11 cellular contexts compared by ENCODE assay signal in the genomic region with DNA sequence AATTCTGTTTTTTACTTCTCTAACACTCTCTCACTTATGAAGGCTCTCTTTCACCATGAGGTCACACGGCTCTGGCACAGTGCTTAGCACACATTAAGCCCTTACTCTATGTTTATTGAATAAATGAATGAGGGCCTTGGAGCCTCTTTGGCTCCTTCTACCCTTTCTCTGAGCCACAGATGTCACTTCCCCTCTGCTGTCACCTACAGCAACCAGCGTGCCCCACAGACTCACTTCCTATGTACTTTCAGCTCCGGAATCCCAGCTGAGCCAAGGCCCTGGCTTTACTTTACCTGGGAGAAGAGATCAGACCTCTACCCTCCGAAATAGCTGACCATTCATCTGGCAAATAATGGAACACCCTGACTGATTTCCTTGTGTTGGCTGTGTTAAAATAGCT. TPM values are rescaled to one million over a fixed set of nuclear protein-coding genes. Genes with fewer than 3 reads are reported as not detected.
A peak's percentile ranks its signal among the peaks of the same experiment; 100 is the strongest.
DNase-seq lines count a peak whose midpoint lies in the region; ATAC-seq and TF ChIP-seq lines count a peak whose summit lies in the region.
"Had no signal": no experiment of that assay in that cellular context is flagged by ENCODE, and none has a peak within 500 bp of the region (broad histone marks: within the 10 kb centered on the region; RNA-seq: fewer than 3 reads in every experiment).

No MANE protein-coding gene starts in this region.

- peaks cover 4 to 13% of the 10 kb centered on the region in 2 donors for H3K4me1 ChIP-seq in naive thymus-derived CD4-positive, alpha-beta T cell (ENCODE audit: control insufficient read depth in 2 of 2, insufficient read depth in 2 of 2, low read length in 2 of 2)

- TF ChIP-seq CTCF in activated B cell treated with CpG ODN at 0.5 μM for 24 hours (IDR thresholded peaks at IDR 0.05): no peak

- no peaks in the 10 kb centered on the region for H3K9me3 ChIP-seq in naive thymus-derived CD4-positive, alpha-beta T cell (ENCODE audit: control insufficient read depth in 2 of 3, low read length in 3 of 3)
- H3K9me3 ChIP-seq: adrenal gland, ovary, stomach had no signal

- no peaks in the 10 kb centered on the region for H3K9me3 Mint-ChIP-seq in activated B cell treated with CpG ODN at 0.5 μM for 24 hours
- H3K9me3 Mint-ChIP-seq in naive thymus-derived CD4-positive, alpha-beta T cell: no peaks in the 10 kb centered on the region

- no peaks in the 10 kb centered on the region for H3K27me3 Mint-ChIP-seq in activated B cell treated with CpG ODN at 0.5 μM for 24 hours
- peaks cover 0 to 11% (median 0%) of the 10 kb centered on the region in 5 donors for H3K27me3 Mint-ChIP-seq in naive thymus-derived CD4-positive, alpha-beta T cell

- intact Hi-C loops in activated B cell treated with CpG ODN at 0.5 μM for 24 hours (cut with micrococcal nuclease): loop anchor here (1.0 to 2.0 kb wide), 2 partner anchors 363 to 876 kb away; a partner anchor contains a TSS
- intact Hi-C loops in naive thymus-derived CD4-positive, alpha-beta T cell (cut with micrococcal nuclease): loop anchor here (5.0 kb wide), 5 partner anchors 523 to 873 kb away; a partner anchor contains a TSS

- ATAC-seq in HG02798 (IDR thresholded peaks at IDR 0.05; ENCODE audit: poor library complexity, unreplicated experiment): peak; percentile 48
- ATAC-seq in activated B cell treated with CpG ODN at 0.5 μM for 24 hours (ENCODE audit: low read depth): peak; percentile 47
- ATAC-seq in naive thymus-derived CD4-positive, alpha-beta T cell: peak; percentile 52
- no peak for ATAC-seq in SK-N-SH treated with all-trans-retinoic acid at 6 μM for 48 hours

- H3K27me3 ChIP-seq in naive thymus-derived CD4-positive, alpha-beta T cell (ENCODE audit: control insufficient read depth in 2 of 2, insufficient read depth in 2 of 2, low read length in 2 of 2): no peaks in the 10 kb centered on the region
- H3K27me3 ChIP-seq: adrenal gland, ovary, stomach had no signal

- H3K27ac ChIP-seq in naive thymus-derived CD4-positive, alpha-beta T cell (ENCODE audit: low read depth, low read length): no peak overlapping the region
- H3K27ac ChIP-seq: adrenal gland, ovary had no signal

- H3K4me3 ChIP-seq in naive thymus-derived CD4-positive, alpha-beta T cell (ENCODE audit: low read length): no peak overlapping the region
- H3K4me3 ChIP-seq: adrenal gland, ovary, stomach had no signal

- CTCF ChIA-PET in activated B cell treated with CpG ODN at 0.5 μM for 24 hours (lab: Charles Lee): interaction anchor here (0.6 to 5.3 kb wide), 39 partner anchors 9 to 933 kb away, joined by 3 to 44 read pairs (median 5); a partner anchor contains a TSS
- CTCF ChIA-PET in naive thymus-derived CD4-positive, alpha-beta T cell (lab: Charles Lee): interaction anchor here (0.6 to 4.0 kb wide), 24 partner anchors 11 to 875 kb away, joined by 3 to 39 read pairs (median 4); a partner anchor contains a TSS

- no peaks in the 10 kb centered on the region for H3K36me3 ChIP-seq in naive thymus-derived CD4-positive, alpha-beta T cell (ENCODE audit: control insufficient read depth in 2 of 3, insufficient read depth in 3 of 3, low read length in 3 of 3)
- H3K36me3 ChIP-seq: adrenal gland, ovary, stomach had no signal

- H3K4me1 Mint-ChIP-seq in activated B cell treated with CpG ODN at 0.5 μM for 24 hours: peaks cover 20% of the 10 kb centered on the region
- H3K4me1 Mint-ChIP-seq in naive thymus-derived CD4-positive, alpha-beta T cell: peaks cover 14 to 44% (median 29%) of the 10 kb centered on the region in 7 donors

- H3K4me3 Mint-ChIP-seq in activated B cell treated with CpG ODN at 0.5 μM for 24 hours: peak overlapping the region; percentile 25
- peak overlapping the region in 8 of 10 donors; percentile 6 to 59 (median 33) for H3K4me3 Mint-ChIP-seq in naive thymus-derived CD4-positive, alpha-beta T cell

- no peaks in the 10 kb centered on the region for H3K36me3 Mint-ChIP-seq in activated B cell treated with CpG ODN at 0.5 μM for 24 hours (ENCODE audit: low read depth)
- H3K36me3 Mint-ChIP-seq in naive thymus-derived CD4-positive, alpha-beta T cell: peaks cover 0 to 3% (median 0%) of the 10 kb centered on the region in 5 donors

- POLR2A ChIA-PET in activated B cell treated with CpG ODN at 0.5 μM for 24 hours (lab: Charles Lee): interaction anchor here (1.0 to 2.7 kb wide), 4 partner anchors 14 to 523 kb away, joined by 4 to 35 read pairs (median 8); a partner anchor contains a TSS
- POLR2A ChIA-PET in naive thymus-derived CD4-positive, alpha-beta T cell (lab: Charles Lee): interaction anchor here (0.7 to 4.5 kb wide), 9 partner anchors 10 to 635 kb away, joined by 3 to 44 read pairs (median 5); a partner anchor contains a TSS

- DNase-seq in NOMO-1 (lab: John Stamatoyannopoulos, UW; ENCODE audit: unreplicated experiment in 2 of 2): peak; percentile 28 to 35
- DNase-seq in NOMO-1 treated with dmso at 0.1 percent for 144 hours (lab: John Stamatoyannopoulos, UW; ENCODE audit: unreplicated experiment): no peak
- DNase-seq in activated B cell treated with CpG ODN at 0.5 μM for 24 hours: no peak
- peak in 2 of 9 donors; percentile 2 to 22 for DNase-seq in naive thymus-derived CD4-positive, alpha-beta T cell
- DNase-seq in hepatic stellate cell (ENCODE audit: low spot score): no peak
- no peak for DNase-seq in iPS-NIHi11 (ENCODE audit: low spot score)
- DNase-seq: ovary, stomach had no signal

- peak overlapping the region; percentile 2 for H3K27ac Mint-ChIP-seq in activated B cell treated with CpG ODN at 0.5 μM for 24 hours
- H3K27ac Mint-ChIP-seq in naive thymus-derived CD4-positive, alpha-beta T cell: peak overlapping the region in 7 of 9 donors; percentile 28 to 86 (median 63)

TF ChIP-seq in SK-N-SH treated with all-trans-retinoic acid at 6 μM for 48 hours, 23 proteins besides CTCF, POLR2A, EP300 and RAD21 (continues in another document):
- TF ChIP-seq ARNTL (CRISPR knock-in tag; IDR thresholded peaks at IDR 0.05; ENCODE audit: borderline replicate concordance, low read depth): no peak
- no peak for TF ChIP-seq ZNF565 (CRISPR knock-in tag; conservative IDR thresholded peaks at IDR 0.05; ENCODE audit: low read depth)
- TF ChIP-seq ZNF70 (CRISPR knock-in tag; IDR thresholded peaks at IDR 0.05): no peak
- TF ChIP-seq, protein P1, sequence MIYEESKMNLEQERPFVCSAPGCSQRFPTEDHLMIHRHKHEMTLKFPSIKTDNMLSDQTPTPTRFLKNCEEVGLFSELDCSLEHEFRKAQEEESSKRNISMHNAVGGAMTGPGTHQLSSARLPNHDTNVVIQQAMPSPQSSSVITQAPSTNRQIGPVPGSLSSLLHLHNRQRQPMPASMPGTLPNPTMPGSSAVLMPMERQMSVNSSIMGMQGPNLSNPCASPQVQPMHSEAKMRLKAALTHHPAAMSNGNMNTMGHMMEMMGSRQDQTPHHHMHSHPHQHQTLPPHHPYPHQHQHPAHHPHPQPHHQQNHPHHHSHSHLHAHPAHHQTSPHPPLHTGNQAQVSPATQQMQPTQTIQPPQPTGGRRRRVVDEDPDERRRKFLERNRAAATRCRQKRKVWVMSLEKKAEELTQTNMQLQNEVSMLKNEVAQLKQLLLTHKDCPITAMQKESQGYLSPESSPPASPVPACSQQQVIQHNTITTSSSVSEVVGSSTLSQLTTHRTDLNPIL (CRISPR knock-in tag; IDR thresholded peaks at IDR 0.05; ENCODE audit: low read depth): no peak
- TF ChIP-seq ISL1 (CRISPR knock-in tag; IDR thresholded peaks at IDR 0.05): no peak
- TF ChIP-seq ZFP3 (CRISPR knock-in tag; IDR thresholded peaks at IDR 0.05): no peak
- no peak for TF ChIP-seq OSR1 (CRISPR knock-in tag; IDR thresholded peaks at IDR 0.05)
- no peak for TF ChIP-seq CSDC2 (CRISPR knock-in tag; IDR thresholded peaks at IDR 0.05)
- TF ChIP-seq ZNF8 (CRISPR knock-in tag; IDR thresholded peaks at IDR 0.05): no peak
- TF ChIP-seq ZFP30 (CRISPR knock-in tag; IDR thresholded peaks at IDR 0.05): no peak
- TF ChIP-seq, protein P2, sequence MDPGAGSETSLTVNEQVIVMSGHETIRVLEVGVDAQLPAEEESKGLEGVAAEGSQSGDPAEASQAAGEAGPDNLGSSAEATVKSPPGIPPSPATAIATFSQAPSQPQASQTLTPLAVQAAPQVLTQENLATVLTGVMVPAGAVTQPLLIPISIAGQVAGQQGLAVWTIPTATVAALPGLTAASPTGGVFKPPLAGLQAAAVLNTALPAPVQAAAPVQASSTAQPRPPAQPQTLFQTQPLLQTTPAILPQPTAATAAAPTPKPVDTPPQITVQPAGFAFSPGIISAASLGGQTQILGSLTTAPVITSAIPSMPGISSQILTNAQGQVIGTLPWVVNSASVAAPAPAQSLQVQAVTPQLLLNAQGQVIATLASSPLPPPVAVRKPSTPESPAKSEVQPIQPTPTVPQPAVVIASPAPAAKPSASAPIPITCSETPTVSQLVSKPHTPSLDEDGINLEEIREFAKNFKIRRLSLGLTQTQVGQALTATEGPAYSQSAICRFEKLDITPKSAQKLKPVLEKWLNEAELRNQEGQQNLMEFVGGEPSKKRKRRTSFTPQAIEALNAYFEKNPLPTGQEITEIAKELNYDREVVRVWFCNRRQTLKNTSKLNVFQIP (CRISPR knock-in tag; IDR thresholded peaks at IDR 0.05; ENCODE audit: borderline replicate concordance, low read depth): no peak
- TF ChIP-seq SNAI2 (CRISPR knock-in tag; IDR thresholded peaks at IDR 0.05): no peak

RNA-seq across cellular contexts. Expression of a gene that starts 53.7 kb away (rescaled TPM):
- 0.02 and 0.27 TPM in 2 replicates for total RNA-seq in activated B cell treated with CpG ODN at 0.5 μM for 24 hours
- total RNA-seq in naive thymus-derived CD4-positive, alpha-beta T cell: under 1 TPM in 4 of 5 experiments, not detected in 1; under 0.01 to 0.19 (median 0.16) TPM
- not detected for polyA plus RNA-seq in naive thymus-derived CD4-positive, alpha-beta T cell

Comparison
In these comparisons a context has a peak if more than half of its experiments do, and no peak if none do; other contexts are left out.
1. DNase-seq: peak in NOMO-1 (2 of 2); none in NOMO-1 treated with dmso at 0.1 percent for 144 hours (single experiment), activated B cell treated with CpG ODN at 0.5 μM for 24 hours (single experiment), hepatic stellate cell (single experiment) and iPS-NIHi11 (single experiment).